ENCODE assay signal across 26 cellular contexts in the genomic region with DNA sequence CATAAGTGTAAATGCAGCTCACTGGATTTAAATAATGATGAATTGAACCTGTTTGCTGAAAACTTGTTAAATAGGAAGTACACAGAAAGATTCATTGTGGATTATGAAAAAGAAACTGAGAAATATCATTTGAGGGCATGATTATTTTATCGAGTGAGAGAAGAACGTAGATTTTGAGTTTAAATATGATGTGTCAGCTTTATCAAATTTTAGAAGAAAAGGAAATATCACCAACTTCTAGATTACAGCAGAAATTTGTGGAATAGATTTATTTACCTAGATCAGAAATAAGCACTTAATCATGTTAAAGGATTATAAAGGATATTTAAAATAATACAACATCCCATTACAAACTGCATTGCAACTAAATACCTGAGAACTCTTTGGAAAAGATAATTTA.
"Had no signal": no experiment of that assay in that cellular context is flagged by ENCODE, and none has a peak within 500 bp of the region (broad histone marks: within the 10 kb centered on the region; RNA-seq: fewer than 3 reads in every experiment).

No MANE protein-coding gene starts in this region.

- H3K4me1 Mint-ChIP-seq: immature natural killer cell; naive B cell; natural killer cell; stimulated activated effector memory CD8-positive, alpha-beta T cell treated with anti-CD3 and anti-CD28 coated beads, Interleukin-12 subunit alpha, Interleukin-12 subunit beta, amount 100 ng/mL, for 72 hours had no signal

- FAIRE-seq: islet of Langerhans, kidney had no signal

- H3K4me3 Mint-ChIP-seq: immature natural killer cell; naive B cell; natural killer cell; nephron progenitor cell; stimulated activated effector memory CD8-positive, alpha-beta T cell treated with anti-CD3 and anti-CD28 coated beads, Interleukin-12 subunit alpha, Interleukin-12 subunit beta, amount 100 ng/mL, for 72 hours; stimulated activated naive CD8-positive, alpha-beta T cell treated with anti-CD3 and anti-CD28 coated beads, Interleukin-15, Interleukin-2, amounts not matched to agents 100 ng/mL and 50 ng/mL, for 24 hours; type B pancreatic cell had no signal

- H3K4me3 ChIP-seq: left lung, lower lobe of right lung, ovary, right atrium auricular region, skin epidermis, spleen, tibial nerve, uterus had no signal

- H3K36me3 Mint-ChIP-seq: immature natural killer cell; naive B cell; natural killer cell; stimulated activated effector memory CD8-positive, alpha-beta T cell treated with anti-CD3 and anti-CD28 coated beads, Interleukin-12 subunit alpha, Interleukin-12 subunit beta, amount 100 ng/mL, for 72 hours; type B pancreatic cell had no signal

- H3K27ac Mint-ChIP-seq: immature natural killer cell; naive B cell; natural killer cell; nephron progenitor cell; progenitor cell of endocrine pancreas; stimulated activated effector memory CD8-positive, alpha-beta T cell treated with anti-CD3 and anti-CD28 coated beads, Interleukin-12 subunit alpha, Interleukin-12 subunit beta, amount 100 ng/mL, for 72 hours; stimulated activated naive CD8-positive, alpha-beta T cell treated with anti-CD3 and anti-CD28 coated beads, Interleukin-15, Interleukin-2, amounts not matched to agents 100 ng/mL and 50 ng/mL, for 24 hours; type B pancreatic cell had no signal

- H3K9me3 Mint-ChIP-seq: immature natural killer cell; naive B cell; natural killer cell; nephron progenitor cell; stimulated activated effector memory CD8-positive, alpha-beta T cell treated with anti-CD3 and anti-CD28 coated beads, Interleukin-12 subunit alpha, Interleukin-12 subunit beta, amount 100 ng/mL, for 72 hours; stimulated activated naive CD8-positive, alpha-beta T cell treated with anti-CD3 and anti-CD28 coated beads, Interleukin-15, Interleukin-2, amounts not matched to agents 100 ng/mL and 50 ng/mL, for 24 hours; type B pancreatic cell had no signal

- H3K9me3 ChIP-seq: left lung, lower lobe of right lung, ovary, right atrium auricular region, spleen, tibial nerve, uterus had no signal

- ATAC-seq: left colon; left lung; lower lobe of right lung; natural killer cell; sciatic nerve; stimulated activated effector memory CD8-positive, alpha-beta T cell treated with anti-CD3 and anti-CD28 coated beads, Interleukin-12 subunit alpha, Interleukin-12 subunit beta, amount 100 ng/mL, for 72 hours had no signal

- DNase-seq: hypothalamus; immature natural killer cell; kidney; left colon; left lung; lower lobe of right lung; mammary epithelial cell; mesenchymal stem cell; naive B cell; natural killer cell; nephron progenitor cell; ovary; spleen; stimulated activated CD4-positive, alpha-beta T cell treated with anti-CD3 and anti-CD28 coated beads, Interleukin-4, amount 100 ng/mL, for 24 hours; stimulated activated naive CD4-positive, alpha-beta T cell; substantia nigra; uterus had no signal

- H3K27me3 ChIP-seq: left lung, ovary, right atrium auricular region, spleen, tibial nerve, uterus had no signal

- H3K27ac ChIP-seq: left lung, lower lobe of right lung, ovary, right atrium auricular region, skin epidermis, spleen, tibial nerve, uterus had no signal

- H3K4me1 ChIP-seq: left lung, lower lobe of right lung, right atrium auricular region, spleen, tibial nerve, uterus had no signal

- H3K36me3 ChIP-seq: left lung, lower lobe of right lung, ovary, right atrium auricular region, spleen, tibial nerve, uterus had no signal

- H3K27me3 Mint-ChIP-seq: naive B cell, progenitor cell of endocrine pancreas, type B pancreatic cell had no signal
